In the genomic region with DNA sequence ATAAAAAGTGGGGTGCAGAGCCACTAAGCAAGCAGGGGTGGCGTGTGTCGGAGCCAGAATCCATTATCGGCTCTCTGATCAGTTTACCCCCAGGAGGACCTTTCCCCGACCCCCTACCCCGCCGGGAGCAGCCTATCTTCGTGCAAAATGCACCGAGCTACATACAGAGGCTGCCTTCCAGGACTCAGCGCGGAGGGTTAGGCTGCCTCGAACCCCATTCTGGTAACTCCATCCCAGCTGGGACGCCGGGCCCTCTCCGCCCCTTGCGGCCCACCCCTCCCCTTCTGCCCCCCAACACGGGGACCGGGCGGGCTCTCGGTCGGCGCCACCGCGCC, we compare ENCODE assay signal across 8 cellular contexts. TPM values are rescaled to one million over a fixed set of nuclear protein-coding genes. Genes with fewer than 3 reads are reported as not detected.
DNase-seq lines count a peak whose midpoint lies in the region; ATAC-seq and TF ChIP-seq lines count a peak whose summit lies in the region.

No MANE protein-coding gene starts in this region.

- H3K27ac ChIP-seq in cardiac muscle cell (no peak overlapping the region), aorta (ENCODE audit: low read depth in 1 of 2, low read length in 2 of 2) (no peak overlapping the region)

- H3K4me3 ChIP-seq in cardiac muscle cell, result peak overlapping the region; percentile 83
- H3K4me3 ChIP-seq in cardiac fibroblast (replicated peaks in 1 of 2; ENCODE audit: low read depth in 2 of 2, low read length in 2 of 2), result peak overlapping the region; percentile 64 to 69
- H3K4me3 ChIP-seq in mononuclear cell (ENCODE audit: low read length), result peak overlapping the region; percentile 47
- H3K4me3 ChIP-seq in aorta (ENCODE audit: low read length in 2 of 2), result peak overlapping the region; percentile 37 to 58

- no peaks in the 10 kb centered on the region for H3K36me3 ChIP-seq in cardiac muscle cell
- no peaks in the 10 kb centered on the region for H3K36me3 ChIP-seq in aorta (ENCODE audit: control insufficient read depth in 1 of 2, insufficient read depth in 2 of 2, low read length in 1 of 2)

- intact Hi-C loops in left cardiac atrium (cut with DNase I), result no loop called here
- intact Hi-C loops in aorta (cut with DNase I), result loop anchor here (5.0 to 10.0 kb wide), 3 partner anchors 81 to 151 kb away; a partner anchor contains a TSS

- ATAC-seq in left cardiac atrium (no peak), aorta (ENCODE audit: low FRiP score) (peak; percentile 47)

- H3K9me3 ChIP-seq in cardiac muscle cell (ENCODE audit: low read depth) (no peaks in the 10 kb centered on the region), mononuclear cell (ENCODE audit: low read depth, low read length) (no peaks in the 10 kb centered on the region), aorta (ENCODE audit: control insufficient read depth, low read length) (no peaks in the 10 kb centered on the region)

- H3K4me1 ChIP-seq in cardiac muscle cell (ENCODE audit: low read depth), result no peaks in the 10 kb centered on the region
- H3K4me1 ChIP-seq in mononuclear cell (ENCODE audit: insufficient read depth, low read length), result peaks cover 19% of the 10 kb centered on the region
- no peaks in the 10 kb centered on the region for H3K4me1 ChIP-seq in aorta (ENCODE audit: control insufficient read depth in 1 of 2, insufficient read depth in 2 of 2, low read length in 2 of 2)

- WGBS in aorta, 2 donors, result 2 to 3% methylated on average over 17 to 23 of the region's 23 CpGs

- H3K27me3 ChIP-seq in cardiac muscle cell (peaks cover 49% of the 10 kb centered on the region), mononuclear cell (ENCODE audit: insufficient read depth, low read length) (peaks cover 38% of the 10 kb centered on the region), aorta (ENCODE audit: control insufficient read depth in 1 of 2, insufficient read depth in 2 of 2, low read length in 1 of 2) (no peaks in the 10 kb centered on the region)

- DNase-seq in cardiac muscle cell (ENCODE audit: low read depth in 1 of 2, low spot score in 1 of 2), result no peak
- DNase-seq in left cardiac atrium, result no peak
- no peak for DNase-seq in cardiac fibroblast (ENCODE audit: low read depth in 2 of 2)
- no peak for DNase-seq in aorta
- no peak for DNase-seq in amniotic stem cell (lab: John Stamatoyannopoulos, UW)
- DNase-seq in anterior cingulate cortex (lab: John Stamatoyannopoulos, UW), result no peak
- no peak for DNase-seq in 8988T

- TF ChIP-seq CTCF in cardiac muscle cell (IDR thresholded peaks at IDR 0.05; ENCODE audit: low read depth, low read length) (no peak), cardiac fibroblast (IDR thresholded peaks at IDR 0.05; ENCODE audit: low read depth, low read length) (no peak)

RNA-seq across cellular contexts. Expression of a gene that starts 12.2 kb away (rescaled TPM):
- total RNA-seq in cardiac muscle cell (7.4 and 10.9 TPM in 2 replicates), left cardiac atrium (1 to 10 TPM; 2.0 to 2.7 TPM), mononuclear cell (7.5 TPM), aorta (1 to 10 TPM in 1 of 2 donors, under 1 TPM in 1; 0.84 to 1.5 TPM)
- polyA plus RNA-seq in cardiac muscle cell (3.3 and 5.4 TPM in 2 replicates), aorta (under 1 TPM; 0.20 to 0.63 TPM)

Comparison
In these comparisons a context has a peak if more than half of its experiments do, and no peak if none do; other contexts are left out.
1. intact Hi-C loops: an anchor here in aorta (5.0 to 10.0 kb wide); none called in left cardiac atrium.